In genomic region chr1:202252271-202252670, GRCh38 we compare ENCODE assay signal across 15 cellular contexts. TPM values are rescaled to one million over a fixed set of nuclear protein-coding genes. Genes with fewer than 3 reads are reported as not detected.
DNase-seq lines count a peak whose midpoint lies in the region; TF ChIP-seq lines count a peak whose summit lies in the region.
"Had no signal": no experiment of that assay in that cellular context is flagged by ENCODE, and none has a peak within 500 bp of the region (broad histone marks: within the 10 kb centered on the region; RNA-seq: fewer than 3 reads in every experiment).

No MANE protein-coding gene starts in this region.

- 86 to 96% (median 92%) methylated on average over 1 of the region's 1 CpG for WGBS in spleen, 5 donors

- H3K9ac ChIP-seq in BLaER1 treated with 17β-estradiol and CSF1 and Interleukin-3, amounts not matched to agents 10 nM and 100 nM = peak overlapping the region in 5 of 11 experiments; percentile 34 to 82 (median 63); a peak in 9 of 22 replicates

- H3K9me3 Mint-ChIP-seq in progenitor cell of endocrine pancreas (ENCODE audit: low read depth) = peaks cover 3% of the 10 kb centered on the region

- H3K36me3 ChIP-seq in BLaER1 treated with 17β-estradiol and CSF1 and Interleukin-3, amounts not matched to agents 10 nM and 100 nM = no peaks in the 10 kb centered on the region; a peak in 1 of 22 replicates
- H3K36me3 ChIP-seq in ascending aorta = peaks cover 15 to 16% of the 10 kb centered on the region in 2 donors
- no peaks in the 10 kb centered on the region for H3K36me3 ChIP-seq in spleen

- no peak for TF ChIP-seq POLR2A in spleen (IDR thresholded peaks at IDR 0.05)

- no peak overlapping the region for H3K27ac Mint-ChIP-seq in progenitor cell of endocrine pancreas
- H3K27ac Mint-ChIP-seq: B cell; CD4-positive, alpha-beta memory T cell had no signal

- H3K4me1 ChIP-seq in BLaER1 treated with 17β-estradiol and CSF1 and Interleukin-3, amounts not matched to agents 10 nM and 100 nM = peaks cover 51 to 87% (median 78%) of the 10 kb centered on the region in 10 experiments
- peaks cover 0 to 18% of the 10 kb centered on the region in 2 donors for H3K4me1 ChIP-seq in ascending aorta
- no peaks in the 10 kb centered on the region for H3K4me1 ChIP-seq in spleen

- TF ChIP-seq CTCF in ascending aorta (IDR thresholded peaks at IDR 0.05) (no peak), spleen (IDR thresholded peaks at IDR 0.05 in 8 of 11, conservative IDR thresholded peaks at IDR 0.05 in 3 of 11) (no peak), progenitor cell of endocrine pancreas (IDR thresholded peaks at IDR 0.05; ENCODE audit: unreplicated experiment) (no peak)

- no peaks in the 10 kb centered on the region for H4K20me1 ChIP-seq in BLaER1 treated with 17β-estradiol and CSF1 and Interleukin-3, amounts not matched to agents 10 nM and 100 nM

- H3K27me3 Mint-ChIP-seq in progenitor cell of endocrine pancreas = peaks cover 38% of the 10 kb centered on the region

- no peaks in the 10 kb centered on the region for H3K36me3 Mint-ChIP-seq in progenitor cell of endocrine pancreas (ENCODE audit: insufficient read depth)
- H3K36me3 Mint-ChIP-seq: CD4-positive, alpha-beta memory T cell had no signal

- H3K4me2 ChIP-seq in BLaER1 treated with 17β-estradiol and CSF1 and Interleukin-3, amounts not matched to agents 10 nM and 100 nM = peak overlapping the region; percentile 58 to 100 (median 96)

- no peaks in the 10 kb centered on the region for H3K4me1 Mint-ChIP-seq in progenitor cell of endocrine pancreas (ENCODE audit: low read depth)
- H3K4me1 Mint-ChIP-seq: B cell had no signal

- H3K9me3 ChIP-seq in BLaER1 treated with 17β-estradiol and CSF1 and Interleukin-3, amounts not matched to agents 10 nM and 100 nM (replicated peaks in 1 of 11) = no peaks in the 10 kb centered on the region; a peak in 1 of 22 replicates
- H3K9me3 ChIP-seq in ascending aorta (no peaks in the 10 kb centered on the region), spleen (no peaks in the 10 kb centered on the region)

- no peaks in the 10 kb centered on the region for H3K27me3 ChIP-seq in BLaER1 treated with 17β-estradiol and CSF1 and Interleukin-3, amounts not matched to agents 10 nM and 100 nM
- H3K27me3 ChIP-seq in ascending aorta (no peaks in the 10 kb centered on the region), spleen (replicated peaks in 1 of 7) (peaks cover 0 to 9% (median 0%) of the 10 kb centered on the region in 7 donors)

- H3K27ac ChIP-seq in BLaER1 treated with 17β-estradiol and CSF1 and Interleukin-3, amounts not matched to agents 10 nM and 100 nM = peak overlapping the region in 8 of 11 experiments; percentile 23 to 92 (median 75); a peak in 13 of 22 replicates
- peak overlapping the region; percentile 6 to 47 for H3K27ac ChIP-seq in ascending aorta
- no peak overlapping the region for H3K27ac ChIP-seq in spleen

- peak; percentile 48 for DNase-seq in activated effector memory CD4-positive, alpha-beta T cell treated with anti-CD3 and anti-CD28 coated beads, Interleukin-2, amount 50 U/mL, for 16 hours
- no peak for DNase-seq in activated effector memory CD4-positive, alpha-beta T cell treated with Interleukin-2 at 50 U/mL for 16 hours
- DNase-seq in ascending aorta (ENCODE audit: low spot score in 2 of 2) (peak in 1 of 2 donors; percentile 58), spleen (peak; percentile 35), progenitor cell of endocrine pancreas (ENCODE audit: low spot score, unreplicated experiment) (no peak), DMS53 treated with DMSO at 0.1 percent for 48 hours (lab: John Stamatoyannopoulos, UW; ENCODE audit: unreplicated experiment) (no peak)
- DNase-seq: Calu3; CD4-positive, alpha-beta memory T cell; DMS53; KG1; NCI-H1105 treated with DMSO at 0.1 percent for 48 hours; NCI-H1694 treated with DMSO at 0.1 percent for 48 hours had no signal

- no peak overlapping the region for H3K4me3 Mint-ChIP-seq in progenitor cell of endocrine pancreas (ENCODE audit: low read depth)
- H3K4me3 Mint-ChIP-seq: B cell; CD4-positive, alpha-beta memory T cell had no signal

- intact Hi-C loops in ascending aorta (cut with DNase I) = no loop called here
- intact Hi-C loops in spleen (cut with DNase I; ENCODE audit: low total_unique reads) = no loop called here

- peak overlapping the region in 3 of 10 experiments; percentile 8 to 33 (median 25); a peak in 2 of 20 replicates for H3K4me3 ChIP-seq in BLaER1 treated with 17β-estradiol and CSF1 and Interleukin-3, amounts not matched to agents 10 nM and 100 nM
- H3K4me3 ChIP-seq in ascending aorta = no peak overlapping the region
- no peak overlapping the region for H3K4me3 ChIP-seq in spleen

RNA-seq across cellular contexts. Expression of gene LGR6, which starts 58.7 kb away (rescaled TPM):
- total RNA-seq in ascending aorta (26.0 TPM), spleen (10 to 100 TPM in 3 of 7 donors, 1 to 10 TPM in 4; 1.9 to 24.5 (median 8.6) TPM), progenitor cell of endocrine pancreas (0.47 and 0.50 TPM in 2 replicates)
- polyA plus RNA-seq in spleen = 1 to 10 TPM in 2 of 3 donors, under 1 TPM in 1; 0.61 to 3.3 (median 2.0) TPM
- total RNA-seq: A172, B cell, Calu3 had no signal

Comparison
In these comparisons a context has a peak if more than half of its experiments do, and no peak if none do; other contexts are left out.
1. DNase-seq: peak in activated effector memory CD4-positive, alpha-beta T cell treated with anti-CD3 and anti-CD28 coated beads, Interleukin-2, amount 50 U/mL, for 16 hours (single experiment) and spleen (single experiment); none in activated effector memory CD4-positive, alpha-beta T cell treated with Interleukin-2 at 50 U/mL for 16 hours (single experiment), progenitor cell of endocrine pancreas (single experiment) and DMS53 treated with DMSO at 0.1 percent for 48 hours (single experiment).
2. H3K27ac ChIP-seq: peak in BLaER1 treated with 17β-estradiol and CSF1 and Interleukin-3, amounts not matched to agents 10 nM and 100 nM (8 of 11) and ascending aorta (2 of 2); none in spleen (0 of 8).